34 cellular contexts compared by ENCODE assay signal in the genomic region with DNA sequence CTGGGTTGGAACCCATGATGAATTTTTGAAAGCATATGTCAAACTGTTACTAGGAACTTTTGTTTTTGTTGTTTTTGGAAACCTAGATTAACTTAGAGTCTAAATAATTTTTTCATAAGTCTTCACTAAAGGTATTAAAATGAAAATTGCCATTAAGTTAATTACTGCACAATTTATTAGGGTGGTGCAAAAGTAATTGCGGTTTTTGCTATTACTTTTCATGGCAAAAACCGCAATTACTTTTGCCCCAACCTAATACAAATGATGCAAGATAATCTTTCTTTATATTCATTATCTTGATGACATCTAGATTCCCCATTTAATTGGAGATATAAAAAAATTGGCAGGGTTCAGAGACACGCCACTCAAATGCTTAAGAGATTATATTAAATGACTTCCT.
"Had no signal": no experiment of that assay in that cellular context is flagged by ENCODE, and none has a peak within 500 bp of the region (broad histone marks: within the 10 kb centered on the region; RNA-seq: fewer than 3 reads in every experiment).

No MANE protein-coding gene starts in this region.

- H3K27me3 ChIP-seq: MG63 had no signal

- H3K36me3 ChIP-seq: MG63 had no signal

- H3K9me3 ChIP-seq: MG63 had no signal

- DNase-seq: Kasumi-1, MG63, MM.1S, MV-4-11, NCI-H1092, NCI-H1092 treated with DMSO at 0.1 percent for 48 hours, NCI-H1105, NCI-H1105 treated with DMSO at 0.1 percent for 48 hours, NCI-H1417, NCI-H1417 treated with DMSO at 0.1 percent for 48 hours, NCI-H1436 treated with DMSO at 0.1 percent for 48 hours, NCI-H146, NCI-H1694, NCI-H1694 treated with DMSO at 0.1 percent for 48 hours, NCI-H187, NCI-H187 treated with DMSO at 0.1 percent for 48 hours, NCI-H1930, NCI-H2029, NCI-H2029 treated with DMSO at 0.1 percent for 48 hours, NCI-H2081, NCI-H2081 treated with DMSO at 0.1 percent for 48 hours, NCI-H2107, NCI-H2171, NCI-H2171 treated with DMSO at 0.1 percent for 48 hours, NCI-H2227 treated with DMSO at 0.1 percent for 48 hours, NCI-H226, NCI-H345, NCI-H446, NCI-H446 treated with DMSO at 0.1 percent for 48 hours, NCI-H510A, NCI-H510A treated with DMSO at 0.1 percent for 48 hours, NCI-H524, NCI-H524 treated with DMSO at 0.1 percent for 48 hours, NCI-H526 had no signal

- H3K4me3 ChIP-seq: MG63 had no signal
